ENCODE assay signal across 11 cellular contexts in the genomic region with DNA sequence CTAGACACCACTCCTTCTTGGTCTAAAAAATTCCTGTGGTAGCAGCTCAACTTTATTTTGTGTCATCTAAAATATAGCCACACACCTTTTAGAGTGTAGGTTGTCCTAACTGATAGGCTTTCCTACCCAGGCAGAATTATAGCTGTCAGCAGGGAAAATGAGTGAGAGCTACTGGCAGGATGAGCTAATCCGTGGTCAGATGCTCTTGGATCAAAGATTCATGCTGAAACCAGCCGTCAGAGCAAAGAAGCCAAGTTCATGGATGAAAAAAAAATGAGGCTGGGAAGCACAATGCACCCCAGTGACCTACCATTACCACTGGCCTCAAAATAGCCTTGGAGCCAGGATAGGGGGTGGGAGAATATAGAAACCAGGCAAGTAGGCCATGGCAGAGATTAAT.
DNase-seq lines count a peak whose midpoint lies in the region; ATAC-seq and TF ChIP-seq lines count a peak whose summit lies in the region.
"Had no signal": no experiment of that assay in that cellular context is flagged by ENCODE, and none has a peak within 500 bp of the region (broad histone marks: within the 10 kb centered on the region; RNA-seq: fewer than 3 reads in every experiment).

No MANE protein-coding gene starts in this region.

- DNase-seq in AG09309 (ENCODE audit: low read depth) = peak; percentile 52
- peak; percentile 69 for DNase-seq in MG63
- DNase-seq in foreskin fibroblast = peak; percentile 60 to 64
- DNase-seq in stimulated activated CD4-positive, alpha-beta T cell treated with anti-CD3 and anti-CD28 coated beads, Interleukin-2, amount 100 ng/mL, for 24 hours = no peak
- no peak for DNase-seq in GM13977 (ENCODE audit: low spot score)
- no peak for DNase-seq in DMS79 (lab: John Stamatoyannopoulos, UW)
- DNase-seq: trophoblast cell had no signal

- H3K27me3 ChIP-seq in MG63 (no peaks in the 10 kb centered on the region), neuron (ENCODE audit: insufficient read depth, low read length) (no peaks in the 10 kb centered on the region)
- H3K27me3 ChIP-seq: neutrophil had no signal

- H3K4me3 ChIP-seq in AG09309 (ENCODE audit: control insufficient read depth, low read depth, low read length) (no peak overlapping the region), MG63 (no peak overlapping the region), foreskin fibroblast (ENCODE audit: low read depth in 1 of 2, low read length in 2 of 2) (no peak overlapping the region), neuron (ENCODE audit: low read length) (peak overlapping the region; percentile 8)
- H3K4me3 ChIP-seq: SK-N-MC had no signal

- in situ Hi-C loops in GM13977 (cut with MboI; ENCODE audit: low pct_unique_long_range_greater_than_20kb, low sequenced_read_pairs, unreplicated experiment) = no loop called here

- ATAC-seq in GM21515 (IDR thresholded peaks at IDR 0.05; ENCODE audit: unreplicated experiment) = no peak

- no peak overlapping the region for H2AFZ ChIP-seq in neuron (ENCODE audit: low read depth, low read length)

- H3K36me3 ChIP-seq in MG63 (no peaks in the 10 kb centered on the region), neuron (ENCODE audit: insufficient read depth, low read length) (no peaks in the 10 kb centered on the region)
- H3K36me3 ChIP-seq: neutrophil had no signal

- H3K9me3 ChIP-seq in MG63 (no peaks in the 10 kb centered on the region), neuron (ENCODE audit: low read length) (no peaks in the 10 kb centered on the region)
- H3K9me3 ChIP-seq: neutrophil had no signal

- H3K4me1 ChIP-seq in neuron (ENCODE audit: insufficient read depth, low read length) = peaks cover 22% of the 10 kb centered on the region

- TF ChIP-seq CTCF in AG09309 (IDR thresholded peaks at IDR 0.05; ENCODE audit: control insufficient read depth, insufficient read depth, low read depth, low read length, missing control alignments) (no peak), foreskin fibroblast (IDR thresholded peaks at IDR 0.05; ENCODE audit: low read depth, low read length) (no peak), GM13977 (IDR thresholded peaks at IDR 0.05; ENCODE audit: extremely low read depth, insufficient read depth, missing control alignments) (no peak)

Comparison
In these comparisons a context has a peak if more than half of its experiments do, and no peak if none do; other contexts are left out.
1. DNase-seq: peak in AG09309 (single experiment), MG63 (single experiment) and foreskin fibroblast (2 of 2); none in stimulated activated CD4-positive, alpha-beta T cell treated with anti-CD3 and anti-CD28 coated beads, Interleukin-2, amount 100 ng/mL, for 24 hours (0 of 2), GM13977 (single experiment) and DMS79 (single experiment).